ENCODE assay signal across 16 cellular contexts in genomic region chr18:44630118-44630517, GRCh38. TPM values are rescaled to one million over a fixed set of nuclear protein-coding genes. Genes with fewer than 3 reads are reported as not detected.
DNase-seq lines count a peak whose midpoint lies in the region; ATAC-seq, FAIRE-seq and TF ChIP-seq lines count a peak whose summit lies in the region.
"Had no signal": no experiment of that assay in that cellular context is flagged by ENCODE, and none has a peak within 500 bp of the region (broad histone marks: within the 10 kb centered on the region; RNA-seq: fewer than 3 reads in every experiment).

No MANE protein-coding gene starts in this region.

- H3K79me2 ChIP-seq in GM12878 (ENCODE audit: control insufficient read depth, insufficient read depth, low read length) (no peaks in the 10 kb centered on the region), H9 (ENCODE audit: insufficient read depth, low read length) (no peaks in the 10 kb centered on the region)

- no peak overlapping the region for H3K4ac ChIP-seq in H9 (ENCODE audit: low read depth, low read length)

- H3K27me3 Mint-ChIP-seq in stimulated activated naive B cell treated with anti-CD40 and anti-IgM and Interleukin-4, amounts not matched to agents 10 μg/mL and 1 μg/mL and 100 μg/mL, for 72 hours = no peaks in the 10 kb centered on the region
- no peaks in the 10 kb centered on the region for H3K27me3 Mint-ChIP-seq in H9 (ENCODE audit: low read depth)

- H2AK5ac ChIP-seq in H9 (ENCODE audit: insufficient read length, low read length) = no peak overlapping the region

- no peak overlapping the region for H3K27ac ChIP-seq in GM12878 (ENCODE audit: control insufficient read depth, insufficient read depth)
- no peak overlapping the region for H3K27ac ChIP-seq in H9 (ENCODE audit: insufficient read length, low read depth, low read length)
- H3K27ac ChIP-seq: A549, C4-2B had no signal

- no peak overlapping the region for H2BK20ac ChIP-seq in H9 (ENCODE audit: low read depth, low read length, poor library complexity, severe bottlenecking)

- H2BK120ac ChIP-seq in H9 (ENCODE audit: low read depth, low read length, poor library complexity, severe bottlenecking) = no peak overlapping the region

- intact Hi-C loops in GM12878 (cut with micrococcal nuclease; ENCODE audit: unreplicated experiment) = no loop called here

- H4K20me1 ChIP-seq in GM12878 (ENCODE audit: control insufficient read depth, insufficient read depth) (no peaks in the 10 kb centered on the region), H9 (ENCODE audit: control insufficient read depth, insufficient read depth, insufficient read length) (no peaks in the 10 kb centered on the region)

- H3K36me3 ChIP-seq in GM12878 (ENCODE audit: control insufficient read depth in 2 of 2, insufficient read depth in 2 of 2, low read length in 1 of 2) = no peaks in the 10 kb centered on the region
- H3K36me3 ChIP-seq: BE2C, HAP-1 had no signal

- no peak for TF ChIP-seq POLR2A in GM12891 (IDR thresholded peaks at IDR 0.05; ENCODE audit: low read depth, low read length)
- no peak for TF ChIP-seq POLR2A in GM12878 (IDR thresholded peaks at IDR 0.05; ENCODE audit: low read depth, low read length)

- H3K27ac Mint-ChIP-seq in stimulated activated naive B cell treated with anti-CD40 and anti-IgM and Interleukin-4, amounts not matched to agents 10 μg/mL and 1 μg/mL and 100 μg/mL, for 72 hours = peak overlapping the region; percentile 88
- H3K27ac Mint-ChIP-seq in H9 = no peak overlapping the region
- H3K27ac Mint-ChIP-seq: CD4-positive, alpha-beta memory T cell had no signal

- no peak for TF ChIP-seq EP300 in GM12878 (IDR thresholded peaks at IDR 0.05; ENCODE audit: borderline replicate concordance in 1 of 2, control insufficient read depth in 1 of 2, low read depth in 2 of 2, low read length in 2 of 2)

- peak; percentile 69 for FAIRE-seq in GM12891 (lab: Jason Lieb, UNC)
- FAIRE-seq in GM12878 (lab: Jason Lieb, UNC) = no peak
- FAIRE-seq: A549, GM18507, K562 had no signal

- POLR2A ChIA-PET in GM12878 (lab: Charles Lee) = no interaction called here

- TF ChIP-seq CTCF in GM12878 (IDR thresholded peaks at IDR 0.05 in 2 of 3, conservative IDR thresholded peaks at IDR 0.05 in 1 of 3; ENCODE audit: control insufficient read depth in 2 of 3, extremely low read depth in 1 of 3, insufficient read depth in 1 of 3, low read depth in 3 of 3, low read length in 3 of 3) (no peak), H9 (conservative IDR thresholded peaks at IDR 0.05) (no peak)

- RAD21 ChIA-PET in GM12878 (lab: Charles Lee; ENCODE audit: unreplicated experiment) = interaction anchor here (1.0 to 1.7 kb wide), 2 partner anchors 7 to 9 kb away, joined by 3 to 7 read pairs; no protein-coding TSS in a partner anchor

- H3K9ac ChIP-seq in GM12878 (ENCODE audit: control insufficient read depth, insufficient read depth, low read length) (no peak overlapping the region), H9 (ENCODE audit: extremely low read depth, insufficient read length, low read length) (no peak overlapping the region)

- H3K9me3 Mint-ChIP-seq in stimulated activated naive B cell treated with anti-CD40 and anti-IgM and Interleukin-4, amounts not matched to agents 10 μg/mL and 1 μg/mL and 100 μg/mL, for 72 hours = peaks cover 5 to 6% of the 10 kb centered on the region in 2 donors
- no peaks in the 10 kb centered on the region for H3K9me3 Mint-ChIP-seq in H9

- H3K4me1 ChIP-seq in GM12878 (ENCODE audit: control insufficient read depth, insufficient read depth, low read length) (no peaks in the 10 kb centered on the region), H9 (ENCODE audit: insufficient read depth, low read length) (peaks cover 2% of the 10 kb centered on the region; the same call in 1 of the 2 replicates)
- H3K4me1 ChIP-seq: BE2C, HAP-1 had no signal

- in situ Hi-C loops in GM12878 (cut with MboI) = no loop called here

- H2BK5ac ChIP-seq in H9 (ENCODE audit: insufficient read length, low read length) = no peak overlapping the region

- TF ChIP-seq RAD21 in GM12878 (IDR thresholded peaks at IDR 0.05; ENCODE audit: insufficient read depth, low read depth, low read length) = no peak

- no peaks in the 10 kb centered on the region for H3K79me1 ChIP-seq in H9 (ENCODE audit: insufficient read depth, low read depth, low read length, poor library complexity, severe bottlenecking)

- no peak overlapping the region for H3K56ac ChIP-seq in H9 (ENCODE audit: insufficient read length, low read depth, low read length)

- DNase-seq in GM12891 (ENCODE audit: insufficient read length, low spot score) = no peak
- DNase-seq in GM12878 (ENCODE audit: low read depth, low spot score) = no peak
- peak; percentile 43 for DNase-seq in stimulated activated naive B cell treated with anti-CD40 and anti-IgM and Interleukin-4, amounts not matched to agents 10 μg/mL and 1 μg/mL and 100 μg/mL, for 72 hours
- no peak for DNase-seq in H9
- no peak for DNase-seq in LoVo (ENCODE audit: low spot score)
- DNase-seq: BE2C; CD4-positive, alpha-beta memory T cell; DMS79; GOT3 had no signal

- WGBS in GM12878 (ENCODE audit: insufficient coverage, insufficient replicate concordance, low lambda C conversion rate, missing lambda C conversion rate) = 0% methylated on average over 2 of the region's 2 CpGs
- WGBS in H9 (ENCODE audit: extremely low coverage, insufficient read length, low lambda C conversion rate) = no CpG with 5 or more reads among the region's 2 CpGs

- no peaks in the 10 kb centered on the region for H3K23me2 ChIP-seq in H9 (ENCODE audit: insufficient read length, low read depth, low read length, poor library complexity, severe bottlenecking)

- H4K8ac ChIP-seq in H9 (replicated peaks; ENCODE audit: insufficient read length, low read depth, low read length) = no peak overlapping the region

- no peak overlapping the region for H3K23ac ChIP-seq in H9 (ENCODE audit: insufficient read length, low read depth, low read length)

- no peak overlapping the region for H3K14ac ChIP-seq in H9 (ENCODE audit: insufficient read depth, low read length)

- H4K5ac ChIP-seq in H9 (ENCODE audit: insufficient read length, low read depth, low read length) = no peak overlapping the region

- H3K36me3 Mint-ChIP-seq in stimulated activated naive B cell treated with anti-CD40 and anti-IgM and Interleukin-4, amounts not matched to agents 10 μg/mL and 1 μg/mL and 100 μg/mL, for 72 hours = peaks cover 0 to 8% of the 10 kb centered on the region in 2 donors
- no peaks in the 10 kb centered on the region for H3K36me3 Mint-ChIP-seq in H9 (ENCODE audit: insufficient read depth in 1 of 3, low read depth in 3 of 3)
- H3K36me3 Mint-ChIP-seq: CD4-positive, alpha-beta memory T cell had no signal

- H3K27me3 ChIP-seq in GM12878 (replicated peaks in 1 of 2; ENCODE audit: control insufficient read depth in 2 of 2, insufficient read depth in 2 of 2, low read length in 1 of 2) (no peaks in the 10 kb centered on the region; a peak in 1 of 4 replicates), H9 (ENCODE audit: insufficient read depth, low read length) (no peaks in the 10 kb centered on the region)
- H3K27me3 ChIP-seq: BE2C had no signal

- BruUV-seq in GM12878 (replicated peaks; lab: Mats Ljungman, UMichigan) = no TSS peak

- H3K9me3 ChIP-seq in GM12878 (replicated peaks; ENCODE audit: control insufficient read depth, insufficient read depth, low read length) (no peaks in the 10 kb centered on the region), H9 (ENCODE audit: control insufficient read depth, low read depth, low read length) (no peaks in the 10 kb centered on the region)
- H3K9me3 ChIP-seq: A549, BE2C, HAP-1 had no signal

- H3K4me3 ChIP-seq in GM12878 = no peak overlapping the region
- H3K4me3 ChIP-seq: A549, HAP-1, K562 had no signal

- CTCF ChIA-PET in GM12878 (lab: Yijun Ruan, JAX) = interaction anchor here (1.0 to 2.4 kb wide), 2 partner anchors 7 to 19 kb away, joined by 3 to 6 read pairs; no protein-coding TSS in a partner anchor

- H2BK12ac ChIP-seq in H9 (ENCODE audit: insufficient read length, low read depth, low read length) = no peak overlapping the region

- ATAC-seq in GM18868 (IDR thresholded peaks at IDR 0.05; ENCODE audit: unreplicated experiment) = peak; percentile 60
- ATAC-seq in GM12878 = peak; percentile 83
- ATAC-seq in stimulated activated naive B cell treated with anti-CD40 and anti-IgM and Interleukin-4, amounts not matched to agents 10 μg/mL and 1 μg/mL and 100 μg/mL, for 72 hours (replicated peaks) = peak; percentile 96 to 98
- ATAC-seq: A549, K562 had no signal

- H4K91ac ChIP-seq in H9 (ENCODE audit: insufficient read length, low read depth, low read length) = no peak overlapping the region

- H3K4me1 Mint-ChIP-seq in stimulated activated naive B cell treated with anti-CD40 and anti-IgM and Interleukin-4, amounts not matched to agents 10 μg/mL and 1 μg/mL and 100 μg/mL, for 72 hours = peaks cover 22 to 58% of the 10 kb centered on the region in 2 donors
- peaks cover 11% of the 10 kb centered on the region in 2 experiments for H3K4me1 Mint-ChIP-seq in H9
- H3K4me1 Mint-ChIP-seq: CD4-positive, alpha-beta memory T cell had no signal

- no peak overlapping the region for H3K4me2 ChIP-seq in GM12878 (ENCODE audit: control insufficient read depth, insufficient read depth)
- no peak overlapping the region for H3K4me2 ChIP-seq in H9 (ENCODE audit: insufficient read depth, insufficient read length, low read length)
- H3K4me2 ChIP-seq: A549 had no signal

- SMC1A ChIA-PET in GM12878 (lab: Charles Lee; ENCODE audit: uncharacterized antibody, unreplicated experiment) = interaction anchor here (0.7 to 2.3 kb wide), 3 partner anchors 49 to 130 kb away, joined by 4 to 9 read pairs (median 4); no protein-coding TSS in a partner anchor

- H2AFZ ChIP-seq in GM12878 (ENCODE audit: control insufficient read depth, low read depth, low read length) (no peak overlapping the region), H9 (ENCODE audit: low read length) (no peak overlapping the region)

- H3T11ph ChIP-seq in H9 (ENCODE audit: low read length) = no peak overlapping the region

- peak overlapping the region; percentile 9 to 11 for H3K4me3 Mint-ChIP-seq in stimulated activated naive B cell treated with anti-CD40 and anti-IgM and Interleukin-4, amounts not matched to agents 10 μg/mL and 1 μg/mL and 100 μg/mL, for 72 hours
- H3K4me3 Mint-ChIP-seq in H9 = no peak overlapping the region
- H3K4me3 Mint-ChIP-seq: CD4-positive, alpha-beta memory T cell had no signal

- H3K18ac ChIP-seq in H9 (ENCODE audit: insufficient read length, low read depth, low read length) = no peak overlapping the region

- no peak overlapping the region for H2BK15ac ChIP-seq in H9 (ENCODE audit: low read depth, low read length)

RNA-seq across cellular contexts. Expression of gene SETBP1, which starts 50.6 kb away (rescaled TPM):
- polyA plus RNA-seq in GM12891 (2012; ENCODE audit: low read depth, missing spikeins) = 3.4 TPM
- 124 and 128 TPM in 2 replicates for total RNA-seq in GM12878 (2013; cell fraction: nucleolus; rRNA removed)
- total RNA-seq in GM12878 (2014; rRNA removed) (13.5 and 13.7 TPM in 2 replicates), GM12878 (2014; rRNA removed; fragmentation: Illumina TruSeq; extraction: Trizol) (11.9 and 12.5 TPM in 2 replicates), GM12878 (2021) (23.7 and 29.7 TPM in 2 replicates), H9 (2021) (4.6 and 4.8 TPM in 2 replicates)
- 1.9 TPM for polyA plus RNA-seq in GM12878 (2011; ENCODE audit: low read depth)
- polyA plus RNA-seq in GM12878 (2011; rRNA removed) (15.0 and 15.4 TPM in 2 replicates), GM12878 (2014; fragmentation: Illumina TruSeq; extraction: Trizol) (9.7 and 10.3 TPM in 2 replicates), GM12878 (2014; fragmentation: Nextera tagmentation; extraction: Ambion mirVana) (1 to 10 TPM in 1 of 2 experiments, under 1 TPM in 1; 0.99 to 2.6 TPM), GM12878 (2014; rRNA removed) (6.9 and 7.0 TPM in 2 replicates), GM12878 (2016; fragmentation: Nextera tagmentation; extraction: Ambion mirVana) (1 to 10 TPM; 4.0 to 4.3 TPM)
- 8.8 and 10.3 TPM in 2 replicates for polyA plus RNA-seq in GM12878 (2011; cell fraction: cytosol; rRNA removed)
- polyA plus RNA-seq in GM12878 (2011; cell fraction: nucleus; rRNA removed) = 31.0 and 32.9 TPM in 2 replicates
- 2.0 and 3.2 TPM in 2 replicates for polyA plus RNA-seq in GM12878 (2012)
- polyA minus RNA-seq in GM12878 (2011; rRNA and poly(A)+ RNA removed) = 41.5 and 46.6 TPM in 2 replicates
- polyA minus RNA-seq in GM12878 (2011; cell fraction: cytosol; rRNA and poly(A)+ RNA removed) = 9.6 and 12.1 TPM in 2 replicates
- 77.5 and 127 TPM in 2 replicates for polyA minus RNA-seq in GM12878 (2011; cell fraction: nucleus; rRNA and poly(A)+ RNA removed)
- total RNA-seq: G401 had no signal

Comparison
In these comparisons a context has a peak if more than half of its experiments do, and no peak if none do; other contexts are left out.
1. H3K4me3 Mint-ChIP-seq: peak in stimulated activated naive B cell treated with anti-CD40 and anti-IgM and Interleukin-4, amounts not matched to agents 10 μg/mL and 1 μg/mL and 100 μg/mL, for 72 hours (2 of 2); none in H9 (0 of 2).
2. Peak in every context shown above with its lines, with median percentiles within 50 percentile points of each other: ATAC-seq.